In genomic region chr7:144473908-144474307, GRCh38 we compare ENCODE assay signal across 27 cellular contexts.
"Had no signal": no experiment of that assay in that cellular context is flagged by ENCODE, and none has a peak within 500 bp of the region (broad histone marks: within the 10 kb centered on the region; RNA-seq: fewer than 3 reads in every experiment).

No MANE protein-coding gene starts in this region.

- H3K27me3 Mint-ChIP-seq: activated CD4-positive, alpha-beta T cell treated with anti-CD3 and anti-CD28 coated beads, Interleukin-2, amount 10 ng/mL, durations not matched to agents 7 days and 5 days; activated CD8-positive, alpha-beta memory T cell treated with anti-CD3 and anti-CD28 coated beads, Interleukin-2, amount 10 ng/mL, durations not matched to agents 7 days and 5 days; activated CD8-positive, alpha-beta T cell treated with anti-CD3 and anti-CD28 coated beads for 36 hours; activated naive CD8-positive, alpha-beta T cell treated with anti-CD3 and anti-CD28 coated beads, Interleukin-2, amount 50 U/mL, for 24 hours had no signal

- H3K4me1 Mint-ChIP-seq: activated CD4-positive, alpha-beta T cell treated with anti-CD3 and anti-CD28 coated beads, Interleukin-2, amount 10 ng/mL, durations not matched to agents 7 days and 5 days; activated naive CD8-positive, alpha-beta T cell treated with anti-CD3 and anti-CD28 coated beads, Interleukin-2, amount 50 U/mL, for 24 hours; natural killer cell had no signal

- H3K27ac Mint-ChIP-seq: activated CD4-positive, alpha-beta T cell treated with anti-CD3 and anti-CD28 coated beads, Interleukin-2, amount 10 ng/mL, durations not matched to agents 7 days and 5 days; activated CD8-positive, alpha-beta memory T cell treated with anti-CD3 and anti-CD28 coated beads, Interleukin-2, amount 10 ng/mL, durations not matched to agents 7 days and 5 days; activated CD8-positive, alpha-beta T cell treated with anti-CD3 and anti-CD28 coated beads for 36 hours; activated naive CD8-positive, alpha-beta T cell treated with anti-CD3 and anti-CD28 coated beads, Interleukin-2, amount 50 U/mL, for 24 hours; mesothelial cell of epicardium; natural killer cell; type B pancreatic cell had no signal

- H3K27me3 ChIP-seq: sigmoid colon, testis had no signal

- H3K4me3 Mint-ChIP-seq: activated CD4-positive, alpha-beta T cell treated with anti-CD3 and anti-CD28 coated beads, Interleukin-2, amount 10 ng/mL, durations not matched to agents 7 days and 5 days; activated CD8-positive, alpha-beta memory T cell treated with anti-CD3 and anti-CD28 coated beads, Interleukin-2, amount 10 ng/mL, durations not matched to agents 7 days and 5 days; activated CD8-positive, alpha-beta T cell treated with anti-CD3 and anti-CD28 coated beads for 36 hours; activated naive CD8-positive, alpha-beta T cell treated with anti-CD3 and anti-CD28 coated beads, Interleukin-2, amount 50 U/mL, for 24 hours; mesothelial cell of epicardium; natural killer cell; type B pancreatic cell had no signal

- H3K4me3 ChIP-seq: left ventricle myocardium inferior, sigmoid colon, smooth muscle cell, testis had no signal

- ATAC-seq: activated CD8-positive, alpha-beta memory T cell treated with anti-CD3 and anti-CD28 coated beads, Interleukin-2, amount 10 ng/mL, durations not matched to agents 7 days and 5 days; activated CD8-positive, alpha-beta T cell treated with anti-CD3 and anti-CD28 coated beads for 36 hours; activated naive CD8-positive, alpha-beta T cell treated with anti-CD3 and anti-CD28 coated beads, Interleukin-2, amount 50 U/mL, for 24 hours; natural killer cell had no signal

- H3K36me3 ChIP-seq: left ventricle myocardium inferior, sigmoid colon, WERI-Rb-1 had no signal

- H3K4me1 ChIP-seq: testis had no signal

- FAIRE-seq: endometrium, keratinocyte, TTC549 had no signal

- H3K36me3 Mint-ChIP-seq: activated CD8-positive, alpha-beta memory T cell treated with anti-CD3 and anti-CD28 coated beads, Interleukin-2, amount 10 ng/mL, durations not matched to agents 7 days and 5 days; mesothelial cell of epicardium; natural killer cell; type B pancreatic cell had no signal

- DNase-seq: activated CD4-positive, alpha-beta T cell treated with anti-CD3 and anti-CD28 coated beads, Interleukin-2, amount 10 ng/mL, durations not matched to agents 7 days and 5 days; activated CD4-positive, CD25-positive, alpha-beta regulatory T cell treated with anti-CD3 and anti-CD28 coated beads, Interleukin-2, amount 50 U/mL, for 72 hours; activated CD8-positive, alpha-beta memory T cell treated with anti-CD3 and anti-CD28 coated beads, Interleukin-2, amount 10 ng/mL, durations not matched to agents 7 days and 5 days; activated CD8-positive, alpha-beta T cell treated with anti-CD3 and anti-CD28 coated beads for 36 hours; activated effector memory CD4-positive, alpha-beta T cell treated with anti-CD3 and anti-CD28 coated beads, Interleukin-2, amount 50 U/mL, for 16 hours; activated naive CD4-positive, alpha-beta T cell treated with anti-CD3 and anti-CD28 coated beads, Interleukin-2, amount 50 U/mL, for 16 hours; activated naive CD8-positive, alpha-beta T cell treated with anti-CD3 and anti-CD28 coated beads, Interleukin-2, amount 50 U/mL, for 24 hours; activated T-cell treated with anti-CD3 and anti-CD28 coated beads for 4 hours; cerebellar nuclear complex; cortex of kidney; foreskin fibroblast; left ventricle myocardium inferior; mammary epithelial cell; natural killer cell; retina; sigmoid colon; stimulated activated CD4-positive, alpha-beta T cell treated with anti-CD3 and anti-CD28 coated beads, Interleukin-15, amount 100 ng/mL, for 24 hours; stimulated activated CD8-positive, alpha-beta memory T cell treated with anti-CD3 and anti-CD28 coated beads, Interleukin-4, amount 100 ng/mL, for 48 hours; stimulated activated naive CD4-positive, alpha-beta T cell; testis; WERI-Rb-1 had no signal

- H3K27ac ChIP-seq: left ventricle myocardium inferior, sigmoid colon, testis, WERI-Rb-1 had no signal

- H3K4me2 ChIP-seq: smooth muscle cell had no signal

- H3K9me3 Mint-ChIP-seq: activated CD4-positive, alpha-beta T cell treated with anti-CD3 and anti-CD28 coated beads, Interleukin-2, amount 10 ng/mL, durations not matched to agents 7 days and 5 days; activated CD8-positive, alpha-beta T cell treated with anti-CD3 and anti-CD28 coated beads for 36 hours; mesothelial cell of epicardium; natural killer cell; type B pancreatic cell had no signal

- H3K9me3 ChIP-seq: left ventricle myocardium inferior, sigmoid colon, testis had no signal
